Comparison of ENCODE assay signal across 22 cellular contexts in genomic region chr11:57511741-57512430, GRCh38. TPM values are rescaled to one million over a fixed set of nuclear protein-coding genes. Genes with fewer than 3 reads are reported as not detected.
DNase-seq lines count a peak whose midpoint lies in the region; ATAC-seq and TF ChIP-seq lines count a peak whose summit lies in the region.
"Had no signal": no experiment of that assay in that cellular context is flagged by ENCODE, and none has a peak within 500 bp of the region (broad histone marks: within the 10 kb centered on the region; RNA-seq: fewer than 3 reads in every experiment).

No MANE protein-coding gene starts in this region.

- no peak overlapping the region for H3K18ac ChIP-seq in IMR-90 (ENCODE audit: low read depth, low read length)

- peaks cover 36% of the 10 kb centered on the region for H3K4me1 Mint-ChIP-seq in activated CD8-positive, alpha-beta memory T cell treated with anti-CD3 and anti-CD28 coated beads, Interleukin-2, amount 10 ng/mL, durations not matched to agents 7 days and 5 days
- H3K4me1 Mint-ChIP-seq in activated CD8-positive, alpha-beta T cell treated with anti-CD3 and anti-CD28 coated beads for 36 hours (ENCODE audit: low read depth) = peaks cover 33% of the 10 kb centered on the region
- peaks cover 30 to 38% (median 35%) of the 10 kb centered on the region in 3 donors for H3K4me1 Mint-ChIP-seq in naive B cell

- POLR2A ChIA-PET in IMR-90 (lab: Charles Lee; ENCODE audit: unreplicated experiment) = no interaction called here
- POLR2A ChIA-PET in activated CD8-positive, alpha-beta T cell treated with anti-CD3 and anti-CD28 coated beads for 36 hours (lab: Charles Lee) = interaction anchor here (0.6 to 1.4 kb wide), 3 partner anchors 12 to 94 kb away, joined by 3 read pairs; no protein-coding TSS in a partner anchor

- no peak overlapping the region for H3K9ac ChIP-seq in IMR-90 (ENCODE audit: low read depth, low read length)

- no peak overlapping the region for H2AK9ac ChIP-seq in IMR-90 (replicated peaks; ENCODE audit: low read depth, low read length, poor library complexity)

- CTCF ChIA-PET in activated CD8-positive, alpha-beta memory T cell treated with anti-CD3 and anti-CD28 coated beads, Interleukin-2, amount 10 ng/mL, durations not matched to agents 7 days and 5 days (lab: Charles Lee) = interaction anchor here (1.1 to 2.1 kb wide), 7 partner anchors 8 to 133 kb away, joined by 3 to 15 read pairs (median 4); no protein-coding TSS in a partner anchor
- CTCF ChIA-PET in IMR-90 (lab: Yijun Ruan, JAX) = interaction anchor here (1.1 kb wide), 1 partner anchor 19 kb away, joined by 3 read pairs; no protein-coding TSS in a partner anchor
- CTCF ChIA-PET in activated CD8-positive, alpha-beta T cell treated with anti-CD3 and anti-CD28 coated beads for 36 hours (lab: Charles Lee) = interaction anchor here (0.6 to 2.2 kb wide), 11 partner anchors 10 to 288 kb away, joined by 3 to 32 read pairs (median 4); no protein-coding TSS in a partner anchor

- no peaks in the 10 kb centered on the region for H3K9me3 Mint-ChIP-seq in activated CD8-positive, alpha-beta memory T cell treated with anti-CD3 and anti-CD28 coated beads, Interleukin-2, amount 10 ng/mL, durations not matched to agents 7 days and 5 days (ENCODE audit: low read depth)
- H3K9me3 Mint-ChIP-seq in activated CD8-positive, alpha-beta T cell treated with anti-CD3 and anti-CD28 coated beads for 36 hours = no peaks in the 10 kb centered on the region
- no peaks in the 10 kb centered on the region for H3K9me3 Mint-ChIP-seq in naive B cell
- H3K9me3 Mint-ChIP-seq: activated CD4-positive, alpha-beta T cell treated with anti-CD3 and anti-CD28 coated beads, Interleukin-2, amount 10 ng/mL, durations not matched to agents 24 days and 14 days; stimulated activated naive CD8-positive, alpha-beta T cell treated with anti-CD3 and anti-CD28 coated beads, Interleukin-15, Interleukin-2, amounts not matched to agents 100 ng/mL and 50 ng/mL, for 24 hours; type B pancreatic cell had no signal

- peak overlapping the region; percentile 45 for H3K27ac Mint-ChIP-seq in activated CD8-positive, alpha-beta memory T cell treated with anti-CD3 and anti-CD28 coated beads, Interleukin-2, amount 10 ng/mL, durations not matched to agents 7 days and 5 days
- H3K27ac Mint-ChIP-seq in activated CD8-positive, alpha-beta T cell treated with anti-CD3 and anti-CD28 coated beads for 36 hours = peak overlapping the region; percentile 65
- peak overlapping the region; percentile 44 to 92 (median 84) for H3K27ac Mint-ChIP-seq in naive B cell
- H3K27ac Mint-ChIP-seq: activated CD4-positive, alpha-beta T cell treated with anti-CD3 and anti-CD28 coated beads, Interleukin-2, amount 10 ng/mL, durations not matched to agents 24 days and 14 days; stimulated activated naive CD8-positive, alpha-beta T cell treated with anti-CD3 and anti-CD28 coated beads, Interleukin-15, Interleukin-2, amounts not matched to agents 100 ng/mL and 50 ng/mL, for 24 hours; type B pancreatic cell had no signal

- no peak overlapping the region for H3K27ac ChIP-seq in IMR-90 (ENCODE audit: insufficient read depth, low read length)
- H3K27ac ChIP-seq: hepatocyte, neutrophil had no signal

- no peaks in the 10 kb centered on the region for H3K27me3 ChIP-seq in IMR-90 (ENCODE audit: control insufficient read depth, insufficient read depth, low read length)

- WGBS in IMR-90 (ENCODE audit: extremely low coverage in 2 of 2, insufficient read length in 1 of 2), 2 experiments = 90% methylated on average over 4 of the region's 6 CpGs; no CpG with 5 or more reads in 1 of the 2 experiments

- H2BK5ac ChIP-seq in IMR-90 (ENCODE audit: low read depth, low read length, poor library complexity, severe bottlenecking) = no peak overlapping the region

- H4K5ac ChIP-seq in IMR-90 (ENCODE audit: low read depth, low read length) = no peak overlapping the region

- BruUV-seq in IMR-90 (replicated peaks; lab: Mats Ljungman, UMichigan) = no TSS peak

- H3K14ac ChIP-seq in IMR-90 (replicated peaks; ENCODE audit: low read depth, low read length) = no peak overlapping the region

- in situ Hi-C loops in IMR-90 (cut with MboI; ENCODE audit: low sequenced_read_pairs) = loop anchor here (25.0 kb wide), 1 partner anchor 675 kb away; no protein-coding TSS in a partner anchor

- peaks cover 8% of the 10 kb centered on the region; the same call in 1 of the 2 replicates for H3K36me3 ChIP-seq in IMR-90 (ENCODE audit: control insufficient read depth, insufficient read depth, low read length)
- H3K36me3 ChIP-seq: neutrophil had no signal

- no peaks in the 10 kb centered on the region for H3K9me3 ChIP-seq in IMR-90 (ENCODE audit: control insufficient read depth, insufficient read depth, low read length)
- H3K9me3 ChIP-seq: neutrophil had no signal

- TF ChIP-seq CTCF in IMR-90 (conservative IDR thresholded peaks at IDR 0.05; ENCODE audit: low read depth, low read length) = no peak
- no peak for TF ChIP-seq CTCF in activated CD8-positive, alpha-beta T cell treated with anti-CD3 and anti-CD28 coated beads for 36 hours (IDR thresholded peaks at IDR 0.05)

- no peak overlapping the region for H3K23ac ChIP-seq in IMR-90 (ENCODE audit: low read depth, low read length)

- no peaks in the 10 kb centered on the region; the same call in 1 of the 2 replicates for H3K9me1 ChIP-seq in IMR-90 (ENCODE audit: insufficient read depth, low read length)

- no peak overlapping the region for H3K56ac ChIP-seq in IMR-90 (ENCODE audit: extremely low read depth, insufficient read depth, low read length)

- H3K36me3 Mint-ChIP-seq in activated CD8-positive, alpha-beta memory T cell treated with anti-CD3 and anti-CD28 coated beads, Interleukin-2, amount 10 ng/mL, durations not matched to agents 7 days and 5 days = peaks cover 4% of the 10 kb centered on the region
- H3K36me3 Mint-ChIP-seq in activated CD8-positive, alpha-beta T cell treated with anti-CD3 and anti-CD28 coated beads for 36 hours (ENCODE audit: low read depth) = peaks cover 15% of the 10 kb centered on the region
- no peaks in the 10 kb centered on the region for H3K36me3 Mint-ChIP-seq in naive B cell
- H3K36me3 Mint-ChIP-seq: type B pancreatic cell had no signal

- no peaks in the 10 kb centered on the region for H3K27me3 Mint-ChIP-seq in activated CD8-positive, alpha-beta memory T cell treated with anti-CD3 and anti-CD28 coated beads, Interleukin-2, amount 10 ng/mL, durations not matched to agents 7 days and 5 days
- no peaks in the 10 kb centered on the region for H3K27me3 Mint-ChIP-seq in activated CD8-positive, alpha-beta T cell treated with anti-CD3 and anti-CD28 coated beads for 36 hours
- H3K27me3 Mint-ChIP-seq in naive B cell = no peaks in the 10 kb centered on the region

- no peak for TF ChIP-seq POLR2A in IMR-90 (IDR thresholded peaks at IDR 0.05; ENCODE audit: low read depth, low read length)

- no peak overlapping the region for H3K4me3 ChIP-seq in IMR-90 (ENCODE audit: insufficient read depth, low read depth, low read length)
- H3K4me3 ChIP-seq: hepatocyte had no signal

- peaks cover 7% of the 10 kb centered on the region; the same call in 1 of the 2 replicates for H4K20me1 ChIP-seq in IMR-90 (ENCODE audit: insufficient read depth, low read length)

- no peak overlapping the region for H2BK15ac ChIP-seq in IMR-90 (ENCODE audit: low read depth, low read length)

- peaks cover 7 to 24% of the 10 kb centered on the region in 2 experiments; a peak in 3 of 4 replicates for H3K79me1 ChIP-seq in IMR-90 (ENCODE audit: low read depth in 1 of 2, low read length in 2 of 2)

- TF ChIP-seq RAD21 in IMR-90 (IDR thresholded peaks at IDR 0.05; ENCODE audit: low read length) = no peak

- no peak for DNase-seq in activated CD8-positive, alpha-beta memory T cell treated with anti-CD3 and anti-CD28 coated beads, Interleukin-2, amount 10 ng/mL, durations not matched to agents 7 days and 5 days
- no peak for DNase-seq in activated CD8-positive, alpha-beta memory T cell treated with anti-CD3 and anti-CD28 coated beads, Interleukin-2, amount 50 U/mL, for 48 hours
- DNase-seq in IMR-90 (no peak), naive B cell (no peak), dermis blood vessel endothelial cell (no peak), globus pallidus (ENCODE audit: low spot score) (no peak)
- no peak for DNase-seq in activated CD8-positive, alpha-beta T cell treated with anti-CD3 and anti-CD28 coated beads for 36 hours
- DNase-seq: activated CD4-positive, alpha-beta T cell treated with anti-CD3 and anti-CD28 coated beads, Interleukin-2, amount 10 ng/mL, durations not matched to agents 24 days and 14 days; anterior cingulate cortex; EL; kidney; mesendoderm; NCI-H1694 treated with DMSO at 0.1 percent for 48 hours; NCI-H510A had no signal

- no peak overlapping the region for H3K4me3 Mint-ChIP-seq in activated CD8-positive, alpha-beta memory T cell treated with anti-CD3 and anti-CD28 coated beads, Interleukin-2, amount 10 ng/mL, durations not matched to agents 7 days and 5 days
- H3K4me3 Mint-ChIP-seq in activated CD8-positive, alpha-beta T cell treated with anti-CD3 and anti-CD28 coated beads for 36 hours = peak overlapping the region; percentile 3
- H3K4me3 Mint-ChIP-seq in naive B cell = peak overlapping the region in 4 of 8 donors; percentile 7 to 91 (median 54)
- H3K4me3 Mint-ChIP-seq: activated CD4-positive, alpha-beta T cell treated with anti-CD3 and anti-CD28 coated beads, Interleukin-2, amount 10 ng/mL, durations not matched to agents 24 days and 14 days; stimulated activated naive CD8-positive, alpha-beta T cell treated with anti-CD3 and anti-CD28 coated beads, Interleukin-15, Interleukin-2, amounts not matched to agents 100 ng/mL and 50 ng/mL, for 24 hours; type B pancreatic cell had no signal

- no peak overlapping the region for H2AK5ac ChIP-seq in IMR-90 (ENCODE audit: low read depth, low read length)

- no peak overlapping the region for H3K4me2 ChIP-seq in IMR-90 (ENCODE audit: low read depth, low read length)
- H3K4me2 ChIP-seq: hepatocyte had no signal

- H2BK20ac ChIP-seq in IMR-90 (ENCODE audit: low read depth, low read length) = no peak overlapping the region

- no peak overlapping the region for H4K91ac ChIP-seq in IMR-90 (ENCODE audit: insufficient read depth, low read depth, low read length)

- H2AFZ ChIP-seq in IMR-90 (replicated peaks; ENCODE audit: low read length, poor library complexity) = no peak overlapping the region
- H2AFZ ChIP-seq: hepatocyte had no signal

- H3K4me1 ChIP-seq in IMR-90 (ENCODE audit: control insufficient read depth, insufficient read depth, low read length) = no peaks in the 10 kb centered on the region; the same call in 1 of the 2 replicates

- no peak overlapping the region for H3K4ac ChIP-seq in IMR-90 (ENCODE audit: low read depth, low read length)

- no peak for ATAC-seq in activated CD8-positive, alpha-beta memory T cell treated with anti-CD3 and anti-CD28 coated beads, Interleukin-2, amount 10 ng/mL, durations not matched to agents 7 days and 5 days
- ATAC-seq in IMR-90 (ENCODE audit: low read depth) (no peak), naive B cell (ENCODE audit: low read depth in 2 of 2) (peak; percentile 42 to 56), HG03469 (IDR thresholded peaks at IDR 0.05; ENCODE audit: unreplicated experiment) (no peak)
- ATAC-seq in activated CD8-positive, alpha-beta T cell treated with anti-CD3 and anti-CD28 coated beads for 36 hours = no peak
- ATAC-seq: HCT116 had no signal

- dilution Hi-C loops in IMR-90 (cut with HindIII; ENCODE audit: low sequenced_read_pairs, unreplicated experiment) = no loop called here

- intact Hi-C loops in IMR-90 (cut with micrococcal nuclease) = no loop called here
- intact Hi-C loops in activated CD8-positive, alpha-beta T cell treated with anti-CD3 and anti-CD28 coated beads for 36 hours (cut with micrococcal nuclease) = no loop called here

- no peak overlapping the region for H4K8ac ChIP-seq in IMR-90 (ENCODE audit: low read depth in 2 of 2, low read length in 2 of 2)

- no peak overlapping the region for H2BK120ac ChIP-seq in IMR-90 (ENCODE audit: low read depth, low read length)

RNA-seq across cellular contexts. Expression of gene SLC43A1, which starts 3.6 kb away (rescaled TPM):
- total RNA-seq in activated CD8-positive, alpha-beta memory T cell treated with anti-CD3 and anti-CD28 coated beads, Interleukin-2, amount 10 ng/mL, durations not matched to agents 7 days and 5 days = 10 to 100 TPM; 24.6 to 25.8 TPM
- total RNA-seq in IMR-90 (2012; rRNA removed) (8.6 and 10.0 TPM in 2 replicates), dermis blood vessel endothelial cell (16.7 and 18.4 TPM in 2 replicates)
- polyA plus RNA-seq in IMR-90 (2012; rRNA removed) (15.9 and 17.0 TPM in 2 replicates), naive B cell (ENCODE audit: low read depth in 6 of 6) (10 to 100 TPM in 1 of 6 donors, 1 to 10 TPM in 5; 3.2 to 10.9 (median 4.6) TPM)
- polyA plus RNA-seq in IMR-90 (2012; cell fraction: cytosol; rRNA removed) = 8.6 and 18.4 TPM in 2 replicates
- 34.7 and 55.4 TPM in 2 replicates for polyA plus RNA-seq in IMR-90 (2012; cell fraction: nucleus; rRNA removed; ENCODE audit: low replicate concordance)
- total RNA-seq in activated CD8-positive, alpha-beta T cell treated with anti-CD3 and anti-CD28 coated beads for 36 hours = 10 to 100 TPM; 32.1 to 34.0 TPM

RNA-seq across cellular contexts. Expression of gene TIMM10, which starts 18.7 kb away (rescaled TPM):
- total RNA-seq in activated CD8-positive, alpha-beta memory T cell treated with anti-CD3 and anti-CD28 coated beads, Interleukin-2, amount 10 ng/mL, durations not matched to agents 7 days and 5 days = 10 to 100 TPM; 74.5 to 92.9 TPM
- 70.0 and 96.8 TPM in 2 replicates for total RNA-seq in IMR-90 (2012; rRNA removed)
- polyA plus RNA-seq in IMR-90 (2012; rRNA removed) = 135 and 148 TPM in 2 replicates
- polyA plus RNA-seq in IMR-90 (2012; cell fraction: cytosol; rRNA removed) = 102 and 363 TPM in 2 replicates
- 26.0 and 35.1 TPM in 2 replicates for polyA plus RNA-seq in IMR-90 (2012; cell fraction: nucleus; rRNA removed; ENCODE audit: low replicate concordance)
- 10 to 100 TPM; 75.2 to 84.2 TPM for total RNA-seq in activated CD8-positive, alpha-beta T cell treated with anti-CD3 and anti-CD28 coated beads for 36 hours
- polyA plus RNA-seq in naive B cell (ENCODE audit: low read depth in 6 of 6) = 100 to 1,000 TPM in 1 of 6 donors, 10 to 100 TPM in 5; 64.9 to 105 (median 79.9) TPM
- 28.1 and 39.8 TPM in 2 replicates for total RNA-seq in dermis blood vessel endothelial cell

RNA-seq across cellular contexts. Expression of gene SMTNL1, which starts 25.5 kb away (rescaled TPM):
- not detected for total RNA-seq in activated CD8-positive, alpha-beta memory T cell treated with anti-CD3 and anti-CD28 coated beads, Interleukin-2, amount 10 ng/mL, durations not matched to agents 7 days and 5 days
- total RNA-seq in IMR-90 (2012; rRNA removed) (not detected in 2 replicates), dermis blood vessel endothelial cell (not detected in 2 replicates)
- polyA plus RNA-seq in IMR-90 (2012; rRNA removed) (not detected in 2 replicates), naive B cell (ENCODE audit: low read depth in 6 of 6) (under 1 TPM in 3 of 6 donors, not detected in 3; 0.18 to 0.40 (median 0.34) TPM)
- not detected in 2 replicates for polyA plus RNA-seq in IMR-90 (2012; cell fraction: cytosol; rRNA removed)
- polyA plus RNA-seq in IMR-90 (2012; cell fraction: nucleus; rRNA removed; ENCODE audit: low replicate concordance) = not detected in 2 replicates
- total RNA-seq in activated CD8-positive, alpha-beta T cell treated with anti-CD3 and anti-CD28 coated beads for 36 hours = not detected
- total RNA-seq: activated CD4-positive, alpha-beta T cell treated with anti-CD3 and anti-CD28 coated beads, Interleukin-2, amount 10 ng/mL, durations not matched to agents 24 days and 14 days; cerebellum; hepatocyte; HT1080; kidney had no signal
- polyA plus RNA-seq: hepatocyte had no signal

RNA-seq across cellular contexts. Expression of gene RTN4RL2, which starts 51.6 kb away (rescaled TPM):
- total RNA-seq in activated CD8-positive, alpha-beta memory T cell treated with anti-CD3 and anti-CD28 coated beads, Interleukin-2, amount 10 ng/mL, durations not matched to agents 7 days and 5 days = not detected
- total RNA-seq in IMR-90 (2012; rRNA removed) = not detected in 2 replicates
- 0.83 and 1.5 TPM in 2 replicates for polyA plus RNA-seq in IMR-90 (2012; rRNA removed)
- polyA plus RNA-seq in IMR-90 (2012; cell fraction: cytosol; rRNA removed) = 1.2 and 2.7 TPM in 2 replicates
- polyA plus RNA-seq in IMR-90 (2012; cell fraction: nucleus; rRNA removed; ENCODE audit: low replicate concordance) = 0.52 and 0.96 TPM in 2 replicates
- total RNA-seq in activated CD8-positive, alpha-beta T cell treated with anti-CD3 and anti-CD28 coated beads for 36 hours = under 1 TPM; 0.23 to 0.27 TPM
- under 1 TPM in 1 of 6 donors, not detected in 5; 0.12 TPM for polyA plus RNA-seq in naive B cell (ENCODE audit: low read depth in 6 of 6)
- 0.14 and 0.51 TPM in 2 replicates for total RNA-seq in dermis blood vessel endothelial cell

RNA-seq across cellular contexts. Expression of gene UBE2L6, which starts 55.6 kb away (rescaled TPM):
- 100 to 1,000 TPM; 245 to 317 TPM for total RNA-seq in activated CD8-positive, alpha-beta memory T cell treated with anti-CD3 and anti-CD28 coated beads, Interleukin-2, amount 10 ng/mL, durations not matched to agents 7 days and 5 days
- 34.4 and 37.5 TPM in 2 replicates for total RNA-seq in IMR-90 (2012; rRNA removed)
- 46.7 and 51.7 TPM in 2 replicates for polyA plus RNA-seq in IMR-90 (2012; rRNA removed)
- polyA plus RNA-seq in IMR-90 (2012; cell fraction: cytosol; rRNA removed) = 19.3 and 42.1 TPM in 2 replicates
- polyA plus RNA-seq in IMR-90 (2012; cell fraction: nucleus; rRNA removed; ENCODE audit: low replicate concordance) = 11.5 and 13.0 TPM in 2 replicates
- total RNA-seq in activated CD8-positive, alpha-beta T cell treated with anti-CD3 and anti-CD28 coated beads for 36 hours = 100 to 1,000 TPM; 148 to 159 TPM
- 100 to 1,000 TPM; 182 to 310 (median 219) TPM for polyA plus RNA-seq in naive B cell (ENCODE audit: low read depth in 6 of 6)
- total RNA-seq in dermis blood vessel endothelial cell = 37.4 and 41.5 TPM in 2 replicates

Comparison
In these comparisons a context has a peak if more than half of its experiments do, and no peak if none do; other contexts are left out.
1. ATAC-seq: peak in naive B cell (2 of 2); none in activated CD8-positive, alpha-beta memory T cell treated with anti-CD3 and anti-CD28 coated beads, Interleukin-2, amount 10 ng/mL, durations not matched to agents 7 days and 5 days (single experiment), IMR-90 (single experiment), activated CD8-positive, alpha-beta T cell treated with anti-CD3 and anti-CD28 coated beads for 36 hours (single experiment) and HG03469 (single experiment).
2. Peak in every context shown above with its lines, with median percentiles within 50 percentile points of each other: H3K27ac Mint-ChIP-seq.